33 cellular contexts compared by ENCODE assay signal in genomic region chr6:29295181-29295585, GRCh38. TPM values are rescaled to one million over a fixed set of nuclear protein-coding genes. Genes with fewer than 3 reads are reported as not detected.
"Had no signal": no experiment of that assay in that cellular context is flagged by ENCODE, and none has a peak within 500 bp of the region (broad histone marks: within the 10 kb centered on the region; RNA-seq: fewer than 3 reads in every experiment).

No MANE protein-coding gene starts in this region.

- H3K4me1 Mint-ChIP-seq: activated CD4-positive, alpha-beta T cell treated with anti-CD3 and anti-CD28 coated beads, Interleukin-2, amount 10 ng/mL, durations not matched to agents 7 days and 5 days; activated CD8-positive, alpha-beta memory T cell treated with anti-CD3 and anti-CD28 coated beads, Interleukin-2, amount 10 ng/mL, durations not matched to agents 7 days and 5 days; mesothelial cell of epicardium; naive thymus-derived CD8-positive, alpha-beta T cell; T-cell had no signal

- ATAC-seq: activated CD8-positive, alpha-beta memory T cell treated with anti-CD3 and anti-CD28 coated beads, Interleukin-2, amount 10 ng/mL, durations not matched to agents 7 days and 5 days; activated CD8-positive, alpha-beta T cell treated with anti-CD3 and anti-CD28 coated beads for 36 hours; heart left ventricle; naive thymus-derived CD8-positive, alpha-beta T cell; T-cell had no signal

- H3K36me3 ChIP-seq: ascending aorta, brain microvascular endothelial cell, heart left ventricle, neutrophil, ovary, prostate gland, right atrium auricular region, thyroid gland had no signal

- H3K27ac ChIP-seq: ascending aorta, brain microvascular endothelial cell, heart left ventricle, neutrophil, ovary, prostate gland, right atrium auricular region, thyroid gland, VCaP had no signal

- H3K4me3 Mint-ChIP-seq: activated CD4-positive, alpha-beta T cell treated with anti-CD3 and anti-CD28 coated beads, Interleukin-2, amount 10 ng/mL, durations not matched to agents 7 days and 5 days; activated CD8-positive, alpha-beta memory T cell treated with anti-CD3 and anti-CD28 coated beads, Interleukin-2, amount 10 ng/mL, durations not matched to agents 7 days and 5 days; activated CD8-positive, alpha-beta T cell treated with anti-CD3 and anti-CD28 coated beads for 36 hours; activated T-helper 1 cell treated with anti-CD3 and anti-CD28 coated beads, Interleukin-12 subunit alpha, Interleukin-12 subunit beta, Interleukin-2, Interleukin-4 antibody, amounts not matched to agents 30 ng/mL and 10 ng/mL and 1 ng/mL, durations not matched to agents 14 hours and 24 hours and 36 hours; dendritic cell treated with granulocyte-macrophage colony-stimulating factor and Interleukin-4, amounts not matched to agents 40 ng/mL and 50 ng/mL, for 4 days; mesothelial cell of epicardium; naive thymus-derived CD8-positive, alpha-beta T cell; stimulated activated naive CD8-positive, alpha-beta T cell treated with anti-CD3 and anti-CD28 coated beads, Interleukin-15, Interleukin-2, amounts not matched to agents 100 ng/mL and 50 ng/mL, for 24 hours; T-cell; T-helper 2 cell treated with Interferon-gamma antibody and Interleukin-4, amounts not matched to agents 5 μg/mL and 100 μg/mL, for 36 hours had no signal

- H3K9me3 Mint-ChIP-seq: activated CD4-positive, alpha-beta T cell treated with anti-CD3 and anti-CD28 coated beads, Interleukin-2, amount 10 ng/mL, durations not matched to agents 7 days and 5 days; activated CD8-positive, alpha-beta T cell treated with anti-CD3 and anti-CD28 coated beads for 36 hours; activated T-helper 1 cell treated with anti-CD3 and anti-CD28 coated beads, Interleukin-12 subunit alpha, Interleukin-12 subunit beta, Interleukin-2, Interleukin-4 antibody, amounts not matched to agents 30 ng/mL and 10 ng/mL and 1 ng/mL, durations not matched to agents 14 hours and 24 hours and 36 hours; dendritic cell treated with granulocyte-macrophage colony-stimulating factor and Interleukin-4, amounts not matched to agents 40 ng/mL and 50 ng/mL, for 4 days; mesothelial cell of epicardium; naive thymus-derived CD8-positive, alpha-beta T cell; stimulated activated naive CD8-positive, alpha-beta T cell treated with anti-CD3 and anti-CD28 coated beads, Interleukin-15, Interleukin-2, amounts not matched to agents 100 ng/mL and 50 ng/mL, for 24 hours; T-cell; T-helper 2 cell treated with Interferon-gamma antibody and Interleukin-4, amounts not matched to agents 5 μg/mL and 100 μg/mL, for 36 hours had no signal

- H3K9me3 ChIP-seq: ascending aorta, heart left ventricle, neutrophil, ovary, prostate gland, right atrium auricular region, thyroid gland had no signal

- H3K4me1 ChIP-seq: ascending aorta, heart left ventricle, prostate gland, right atrium auricular region, thyroid gland had no signal

- H3K27ac Mint-ChIP-seq: activated CD4-positive, alpha-beta T cell treated with anti-CD3 and anti-CD28 coated beads, Interleukin-2, amount 10 ng/mL, durations not matched to agents 7 days and 5 days; activated CD8-positive, alpha-beta memory T cell treated with anti-CD3 and anti-CD28 coated beads, Interleukin-2, amount 10 ng/mL, durations not matched to agents 7 days and 5 days; activated CD8-positive, alpha-beta T cell treated with anti-CD3 and anti-CD28 coated beads for 36 hours; activated T-helper 1 cell treated with anti-CD3 and anti-CD28 coated beads, Interleukin-12 subunit alpha, Interleukin-12 subunit beta, Interleukin-2, Interleukin-4 antibody, amounts not matched to agents 30 ng/mL and 10 ng/mL and 1 ng/mL, durations not matched to agents 14 hours and 24 hours and 36 hours; dendritic cell treated with granulocyte-macrophage colony-stimulating factor and Interleukin-4, amounts not matched to agents 40 ng/mL and 50 ng/mL, for 4 days; mesothelial cell of epicardium; naive thymus-derived CD8-positive, alpha-beta T cell; stimulated activated naive CD8-positive, alpha-beta T cell treated with anti-CD3 and anti-CD28 coated beads, Interleukin-15, Interleukin-2, amounts not matched to agents 100 ng/mL and 50 ng/mL, for 24 hours; T-cell; T-helper 2 cell treated with Interferon-gamma antibody and Interleukin-4, amounts not matched to agents 5 μg/mL and 100 μg/mL, for 36 hours had no signal

- DNase-seq: activated CD4-positive, alpha-beta T cell treated with anti-CD3 and anti-CD28 coated beads, Interleukin-2, amount 10 ng/mL, durations not matched to agents 7 days and 5 days; activated CD4-positive, CD25-positive, alpha-beta regulatory T cell treated with anti-CD3 and anti-CD28 coated beads, Interleukin-2, amount 50 U/mL, for 72 hours; activated CD8-positive, alpha-beta memory T cell treated with anti-CD3 and anti-CD28 coated beads, Interleukin-2, amount 10 ng/mL, durations not matched to agents 7 days and 5 days; activated CD8-positive, alpha-beta T cell treated with anti-CD3 and anti-CD28 coated beads for 36 hours; activated gamma-delta T cell; activated naive CD4-positive, alpha-beta T cell treated with anti-CD3 and anti-CD28 coated beads, Interleukin-2, amount 50 U/mL, for 16 hours; activated T-cell treated with anti-CD3 and anti-CD28 coated beads for 4 hours; brain microvascular endothelial cell; caudate nucleus; effector CD4-positive, alpha-beta T cell; erythroblast; foreskin melanocyte; heart left ventricle; ovary; stimulated activated CD4-positive, alpha-beta T cell treated with anti-CD3 and anti-CD28 coated beads, Interleukin-4, amount 100 ng/mL, for 24 hours; substantia nigra; T-cell; thyroid gland had no signal

- H3K36me3 Mint-ChIP-seq: activated CD8-positive, alpha-beta memory T cell treated with anti-CD3 and anti-CD28 coated beads, Interleukin-2, amount 10 ng/mL, durations not matched to agents 7 days and 5 days; mesothelial cell of epicardium; naive thymus-derived CD8-positive, alpha-beta T cell; T-cell had no signal

- H3K4me3 ChIP-seq: ascending aorta, heart left ventricle, ovary, prostate gland, right atrium auricular region, thyroid gland had no signal

- H3K27me3 ChIP-seq: ascending aorta, brain microvascular endothelial cell, heart left ventricle, neutrophil, ovary, right atrium auricular region, thyroid gland had no signal

- H3K27me3 Mint-ChIP-seq: dendritic cell treated with granulocyte-macrophage colony-stimulating factor and Interleukin-4, amounts not matched to agents 40 ng/mL and 50 ng/mL, for 4 days had no signal

RNA-seq across cellular contexts. Expression of gene OR14J1, which starts 6.3 kb away (rescaled TPM):
- total RNA-seq: activated CD4-positive, alpha-beta T cell treated with anti-CD3 and anti-CD28 coated beads, Interleukin-2, amount 10 ng/mL, durations not matched to agents 7 days and 5 days; activated CD8-positive, alpha-beta memory T cell treated with anti-CD3 and anti-CD28 coated beads, Interleukin-2, amount 10 ng/mL, durations not matched to agents 7 days and 5 days; activated CD8-positive, alpha-beta T cell treated with anti-CD3 and anti-CD28 coated beads for 36 hours; activated T-helper 1 cell treated with anti-CD3 and anti-CD28 coated beads, Interleukin-12 subunit alpha, Interleukin-12 subunit beta, Interleukin-2, Interleukin-4 antibody, amounts not matched to agents 30 ng/mL and 10 ng/mL and 1 ng/mL, durations not matched to agents 14 hours and 24 hours and 36 hours; ascending aorta; heart left ventricle; lung microvascular endothelial cell; mesothelial cell of epicardium; naive thymus-derived CD8-positive, alpha-beta T cell; right atrium auricular region; T-cell; thyroid gland; urinary bladder had no signal
- polyA plus RNA-seq: adipose tissue; heart left ventricle; keratinocyte; naive thymus-derived CD8-positive, alpha-beta T cell; ovary; urinary bladder had no signal
